Comparison of ENCODE assay signal across 21 cellular contexts in the genomic region with DNA sequence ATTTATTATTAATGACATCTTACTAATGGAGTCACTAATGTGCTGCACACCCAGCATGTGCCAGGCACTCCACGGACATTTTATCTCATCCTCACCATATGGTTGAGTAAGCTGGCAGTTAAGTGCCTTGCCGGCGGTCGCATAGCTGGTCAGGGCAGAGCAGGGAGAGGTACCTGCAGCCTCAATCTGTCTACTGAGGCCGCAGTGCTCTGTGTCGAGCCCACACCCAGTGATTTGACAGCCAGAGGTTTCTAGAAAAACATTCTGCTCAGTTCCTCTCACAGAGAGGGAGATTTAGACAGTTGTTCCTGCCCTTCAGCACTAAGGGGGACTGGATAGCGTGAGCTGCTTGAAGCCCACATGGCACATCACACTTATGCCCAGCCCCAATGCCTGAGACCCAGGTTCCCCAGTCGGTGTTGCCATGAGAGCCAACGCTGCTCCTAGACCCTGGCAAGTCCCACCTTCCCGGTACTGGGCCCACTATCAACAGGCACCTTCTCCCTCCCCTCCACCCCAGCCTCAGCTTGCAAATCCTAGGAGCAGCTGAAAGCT. TPM values are rescaled to one million over a fixed set of nuclear protein-coding genes. Genes with fewer than 3 reads are reported as not detected.
DNase-seq lines count a peak whose midpoint lies in the region; TF ChIP-seq lines count a peak whose summit lies in the region.
"Had no signal": no experiment of that assay in that cellular context is flagged by ENCODE, and none has a peak within 500 bp of the region (broad histone marks: within the 10 kb centered on the region; RNA-seq: fewer than 3 reads in every experiment).

No MANE protein-coding gene starts in this region.

- H3K27ac ChIP-seq in HEK293 (ENCODE audit: extremely low read depth, low read depth, low read length): no peak overlapping the region
- H3K27ac ChIP-seq: testis had no signal

- TF ChIP-seq CTCF in HEK293 (tag by site-specific recombination; IDR thresholded peaks at IDR 0.05) (no peak), brain (conservative IDR thresholded peaks at IDR 0.05) (no peak), CD14-positive monocyte (IDR thresholded peaks at IDR 0.05) (no peak), Calu3 (IDR thresholded peaks at IDR 0.05; ENCODE audit: unreplicated experiment) (no peak)

- no peak overlapping the region for H3K4me3 Mint-ChIP-seq in brain
- H3K4me3 Mint-ChIP-seq in CD14-positive monocyte: no peak overlapping the region
- no peak overlapping the region for H3K4me3 Mint-ChIP-seq in Calu3 (ENCODE audit: low read depth, unreplicated experiment)
- H3K4me3 Mint-ChIP-seq: activated B cell treated with CpG ODN at 0.5 μM for 24 hours; activated CD8-positive, alpha-beta T cell treated with anti-CD3 and anti-CD28 coated beads, Interleukin-2, amount 10 ng/mL, durations not matched to agents 7 days and 5 days; activated T-cell treated with anti-CD3 and anti-CD28 coated beads, Interleukin-2, amount 50 U/mL, for 24 hours; endodermal cell had no signal

- CTCF ChIA-PET in HEK293 (lab: Yijun Ruan, JAX): no interaction called here
- CTCF ChIA-PET in Calu3 (lab: Charles Lee): interaction anchor here (0.6 kb wide), 1 partner anchor 165 kb away, joined by 8 read pairs; no protein-coding TSS in a partner anchor

- H3K36me3 ChIP-seq in HEK293 (ENCODE audit: control insufficient read depth in 2 of 2, insufficient read depth in 1 of 2, low read length in 2 of 2): no peaks in the 10 kb centered on the region
- H3K36me3 ChIP-seq: left ventricle myocardium inferior had no signal

- H3K27ac Mint-ChIP-seq in brain (peak overlapping the region in 3 of 5 experiments; percentile 22 to 73 (median 60)), CD14-positive monocyte (no peak overlapping the region), Calu3 (ENCODE audit: unreplicated experiment) (no peak overlapping the region)
- H3K27ac Mint-ChIP-seq: activated B cell treated with CpG ODN at 0.5 μM for 24 hours; activated CD8-positive, alpha-beta T cell treated with anti-CD3 and anti-CD28 coated beads, Interleukin-2, amount 10 ng/mL, durations not matched to agents 7 days and 5 days; activated T-cell treated with anti-CD3 and anti-CD28 coated beads, Interleukin-2, amount 50 U/mL, for 24 hours; endodermal cell had no signal

- BruUV-seq in Calu3 (replicated peaks; lab: Mats Ljungman, UMichigan): no TSS peak

- no peaks in the 10 kb centered on the region for H3K36me3 Mint-ChIP-seq in brain
- no peaks in the 10 kb centered on the region for H3K36me3 Mint-ChIP-seq in CD14-positive monocyte
- peaks cover 6% of the 10 kb centered on the region for H3K36me3 Mint-ChIP-seq in Calu3 (ENCODE audit: insufficient read depth, unreplicated experiment)

- H3K27me3 Mint-ChIP-seq in brain (no peaks in the 10 kb centered on the region), CD14-positive monocyte (ENCODE audit: low read depth in 3 of 3) (peaks cover 0 to 6% (median 3%) of the 10 kb centered on the region in 3 donors), Calu3 (ENCODE audit: unreplicated experiment) (no peaks in the 10 kb centered on the region)
- H3K27me3 Mint-ChIP-seq: activated B cell treated with CpG ODN at 0.5 μM for 24 hours; activated T-cell treated with anti-CD3 and anti-CD28 coated beads, Interleukin-2, amount 50 U/mL, for 24 hours had no signal

- peak; percentile 27 for DNase-seq in DMS 273 (lab: John Stamatoyannopoulos, UW; ENCODE audit: unreplicated experiment)
- peak; percentile 60 for DNase-seq in mesenteric fat pad (ENCODE audit: low spot score)
- no peak for DNase-seq in CD14-positive monocyte (ENCODE audit: low spot score)
- DNase-seq in Calu3: no peak
- no peak for DNase-seq in AG20443 (ENCODE audit: low spot score)
- DNase-seq: activated B cell treated with CpG ODN at 0.5 μM for 24 hours; activated CD8-positive, alpha-beta T cell treated with anti-CD3 and anti-CD28 coated beads, Interleukin-2, amount 10 ng/mL, durations not matched to agents 7 days and 5 days; activated naive CD4-positive, alpha-beta T cell treated with Interleukin-2 at 50 U/mL for 16 hours; activated T-cell treated with anti-CD3 and anti-CD28 coated beads, Interleukin-2, amount 50 U/mL, for 24 hours; AML-193; aorta; left ventricle myocardium inferior; NCI-H187; NCI-H526; Right ventricle myocardium superior; stimulated activated CD8-positive, alpha-beta memory T cell treated with anti-CD3 and anti-CD28 coated beads, Interleukin-4, amount 100 ng/mL, for 48 hours; T-helper 1 cell; testis had no signal

- H3K9me3 Mint-ChIP-seq in brain (peaks cover 0 to 5% (median 0%) of the 10 kb centered on the region in 5 experiments), CD14-positive monocyte (peaks cover 0 to 4% (median 0%) of the 10 kb centered on the region in 7 donors), Calu3 (ENCODE audit: low read depth, unreplicated experiment) (no peaks in the 10 kb centered on the region)
- H3K9me3 Mint-ChIP-seq: activated B cell treated with CpG ODN at 0.5 μM for 24 hours; activated T-cell treated with anti-CD3 and anti-CD28 coated beads, Interleukin-2, amount 50 U/mL, for 24 hours; endodermal cell had no signal

- no peaks in the 10 kb centered on the region for H3K9me3 ChIP-seq in HEK293 (ENCODE audit: control insufficient read depth, insufficient read depth, low read depth, low read length)
- H3K9me3 ChIP-seq: left ventricle myocardium inferior, testis had no signal

- POLR2A ChIA-PET in HEK293 (lab: Yijun Ruan, JAX): no interaction called here

- peaks cover 34% of the 10 kb centered on the region for H3K4me1 Mint-ChIP-seq in brain
- peaks cover 7% of the 10 kb centered on the region for H3K4me1 Mint-ChIP-seq in CD14-positive monocyte
- peaks cover 57% of the 10 kb centered on the region for H3K4me1 Mint-ChIP-seq in Calu3 (ENCODE audit: low read depth, unreplicated experiment)
- H3K4me1 Mint-ChIP-seq: activated B cell treated with CpG ODN at 0.5 μM for 24 hours had no signal

- intact Hi-C loops in CD14-positive monocyte (cut with micrococcal nuclease): no loop called here
- intact Hi-C loops in Calu3 (cut with micrococcal nuclease; ENCODE audit: unreplicated experiment): no loop called here

- no peak overlapping the region for H3K4me3 ChIP-seq in HEK293 (ENCODE audit: low read depth, low read length)
- H3K4me3 ChIP-seq: left ventricle myocardium inferior, testis had no signal

- no peaks in the 10 kb centered on the region for H3K4me1 ChIP-seq in HEK293 (ENCODE audit: control insufficient read depth, insufficient read depth, low read length)
- H3K4me1 ChIP-seq: testis had no signal

TF ChIP-seq in HEK293, 187 proteins besides CTCF, POLR2A, EP300 and RAD21:
- TF ChIP-seq, protein P1, sequence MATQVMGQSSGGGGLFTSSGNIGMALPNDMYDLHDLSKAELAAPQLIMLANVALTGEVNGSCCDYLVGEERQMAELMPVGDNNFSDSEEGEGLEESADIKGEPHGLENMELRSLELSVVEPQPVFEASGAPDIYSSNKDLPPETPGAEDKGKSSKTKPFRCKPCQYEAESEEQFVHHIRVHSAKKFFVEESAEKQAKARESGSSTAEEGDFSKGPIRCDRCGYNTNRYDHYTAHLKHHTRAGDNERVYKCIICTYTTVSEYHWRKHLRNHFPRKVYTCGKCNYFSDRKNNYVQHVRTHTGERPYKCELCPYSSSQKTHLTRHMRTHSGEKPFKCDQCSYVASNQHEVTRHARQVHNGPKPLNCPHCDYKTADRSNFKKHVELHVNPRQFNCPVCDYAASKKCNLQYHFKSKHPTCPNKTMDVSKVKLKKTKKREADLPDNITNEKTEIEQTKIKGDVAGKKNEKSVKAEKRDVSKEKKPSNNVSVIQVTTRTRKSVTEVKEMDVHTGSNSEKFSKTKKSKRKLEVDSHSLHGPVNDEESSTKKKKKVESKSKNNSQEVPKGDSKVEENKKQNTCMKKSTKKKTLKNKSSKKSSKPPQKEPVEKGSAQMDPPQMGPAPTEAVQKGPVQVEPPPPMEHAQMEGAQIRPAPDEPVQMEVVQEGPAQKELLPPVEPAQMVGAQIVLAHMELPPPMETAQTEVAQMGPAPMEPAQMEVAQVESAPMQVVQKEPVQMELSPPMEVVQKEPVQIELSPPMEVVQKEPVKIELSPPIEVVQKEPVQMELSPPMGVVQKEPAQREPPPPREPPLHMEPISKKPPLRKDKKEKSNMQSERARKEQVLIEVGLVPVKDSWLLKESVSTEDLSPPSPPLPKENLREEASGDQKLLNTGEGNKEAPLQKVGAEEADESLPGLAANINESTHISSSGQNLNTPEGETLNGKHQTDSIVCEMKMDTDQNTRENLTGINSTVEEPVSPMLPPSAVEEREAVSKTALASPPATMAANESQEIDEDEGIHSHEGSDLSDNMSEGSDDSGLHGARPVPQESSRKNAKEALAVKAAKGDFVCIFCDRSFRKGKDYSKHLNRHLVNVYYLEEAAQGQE (tag by site-specific recombination; IDR thresholded peaks at IDR 0.05): peak; percentile 50; the same call in 1 of the 2 replicates
- no peak for TF ChIP-seq ZNF704 (tag by site-specific recombination; IDR thresholded peaks at IDR 0.05)

RNA-seq across cellular contexts. Expression of gene LIPC, which starts 2.6 kb away (rescaled TPM):
- polyA plus RNA-seq in brain (ENCODE audit: insufficient read depth, low read depth, low replicate concordance): 0.63 TPM
- total RNA-seq in mesenteric fat pad: not detected
- polyA plus RNA-seq in CD14-positive monocyte: under 1 TPM in 1 of 2 donors, not detected in 1; 0.37 TPM
- total RNA-seq in Calu3 (2022): 0.49 TPM in 1 of 2 replicates, not detected in the other
- total RNA-seq: activated B cell treated with CpG ODN at 0.5 μM for 24 hours, endodermal cell had no signal

Comparison
In these comparisons a context has a peak if more than half of its experiments do, and no peak if none do; other contexts are left out.
1. DNase-seq: peak in DMS 273 (single experiment) and mesenteric fat pad (single experiment); none in CD14-positive monocyte (single experiment), Calu3 (single experiment) and AG20443 (single experiment).
2. H3K27ac Mint-ChIP-seq: peak in brain (3 of 5); none in CD14-positive monocyte (0 of 7) and Calu3 (single experiment).